12 cellular contexts compared by ENCODE assay signal in the genomic region with DNA sequence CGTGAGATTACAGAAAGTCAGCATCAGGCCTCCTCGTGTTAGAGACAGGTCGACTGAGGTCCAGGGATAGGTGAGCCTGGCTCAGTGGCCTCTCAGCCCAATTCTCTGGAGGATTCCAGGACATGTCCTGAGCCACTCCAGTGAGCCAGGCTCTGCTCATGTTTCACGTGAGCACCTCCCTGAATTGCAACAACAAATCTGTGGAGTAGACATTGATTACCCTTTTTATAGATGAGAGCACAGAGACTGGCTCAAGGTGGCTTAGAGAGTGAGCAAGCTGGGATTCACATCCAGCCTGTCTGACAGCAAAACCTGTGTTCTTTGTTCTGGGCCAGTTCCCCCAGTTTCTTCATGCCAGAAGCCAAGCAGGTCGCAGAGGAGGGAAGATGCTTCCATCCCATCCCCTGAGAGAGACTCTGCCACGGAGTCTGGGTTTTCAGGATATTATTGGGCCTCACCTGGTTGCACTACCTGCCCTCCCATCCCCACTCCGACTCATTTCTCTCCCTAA. TPM values are rescaled to one million over a fixed set of nuclear protein-coding genes. Genes with fewer than 3 reads are reported as not detected.
A peak's percentile ranks its signal among the peaks of the same experiment; 100 is the strongest.
DNase-seq lines count a peak whose midpoint lies in the region; TF ChIP-seq lines count a peak whose summit lies in the region.
"Had no signal": no experiment of that assay in that cellular context is flagged by ENCODE, and none has a peak within 500 bp of the region (broad histone marks: within the 10 kb centered on the region; RNA-seq: fewer than 3 reads in every experiment).

No MANE protein-coding gene starts in this region.

- no peaks in the 10 kb centered on the region for H3K4me1 ChIP-seq in endodermal cell (ENCODE audit: control insufficient read depth, insufficient read depth, low read length)
- H3K4me1 ChIP-seq: SJSA1 had no signal

- peaks cover 4% of the 10 kb centered on the region for H3K27me3 ChIP-seq in endodermal cell (ENCODE audit: control insufficient read depth, insufficient read depth, low read length, poor library complexity, severe bottlenecking)
- H3K27me3 ChIP-seq: right lobe of liver, SJSA1 had no signal

- H3K27ac Mint-ChIP-seq in endodermal cell, result no peak overlapping the region

- TF ChIP-seq CTCF in VCaP (conservative IDR thresholded peaks at IDR 0.05), result no peak
- TF ChIP-seq CTCF in endodermal cell (conservative IDR thresholded peaks at IDR 0.05), result no peak

- H3K9me3 ChIP-seq in endodermal cell (ENCODE audit: control insufficient read depth, low read length), result peaks cover 5% of the 10 kb centered on the region
- H3K9me3 ChIP-seq: right lobe of liver, SJSA1 had no signal

- no peak overlapping the region for H3K4me3 Mint-ChIP-seq in endodermal cell

- H3K27ac ChIP-seq in VCaP (peak overlapping the region; percentile 49), endodermal cell (ENCODE audit: low read depth, low read length) (no peak overlapping the region), temporal lobe (ENCODE audit: low read depth, low read length) (peak overlapping the region; percentile 56), caudate nucleus (ENCODE audit: low read depth, low read length) (no peak overlapping the region)
- H3K27ac ChIP-seq: SJSA1 had no signal

- H3K4me3 ChIP-seq in endodermal cell (ENCODE audit: low read length), result no peak overlapping the region
- H3K4me3 ChIP-seq: right lobe of liver, SJSA1 had no signal

- H3K9ac ChIP-seq in endodermal cell (ENCODE audit: extremely low read depth, low read length, poor library complexity, severe bottlenecking), result no peak overlapping the region

- H3K9me3 Mint-ChIP-seq in endodermal cell, result peaks cover 7% of the 10 kb centered on the region

- no peaks in the 10 kb centered on the region for H3K4me1 Mint-ChIP-seq in endodermal cell

- DNase-seq in endodermal cell (peak; percentile 26), mesenteric fat pad (ENCODE audit: low spot score) (peak; percentile 83), caudate nucleus (lab: John Stamatoyannopoulos, UW) (no peak), OCI-M1 (lab: John Stamatoyannopoulos, UW) (no peak)
- no peak for DNase-seq in activated CD4-positive, alpha-beta T cell treated with anti-CD3 and anti-CD28 coated beads, Interleukin-2, amount 50 U/mL, for 48 hours
- DNase-seq: cortex of kidney; NCI-H2081; stimulated activated naive CD4-positive, alpha-beta T cell treated with Interleukin-2 at 50 U/mL for 16 hours had no signal

- no peaks in the 10 kb centered on the region for H3K36me3 ChIP-seq in endodermal cell (ENCODE audit: control insufficient read depth, insufficient read depth, low read length)
- H3K36me3 ChIP-seq: right lobe of liver, SJSA1 had no signal

- peaks cover 2% of the 10 kb centered on the region for H3K27me3 Mint-ChIP-seq in endodermal cell (ENCODE audit: insufficient read depth)

- H3K36me3 Mint-ChIP-seq in endodermal cell (ENCODE audit: low read depth), result no peaks in the 10 kb centered on the region

- WGBS in endodermal cell (ENCODE audit: insufficient coverage in 1 of 2, insufficient read length in 1 of 2), 2 experiments, result 86 to 91% methylated on average over 6 to 7 of the region's 7 CpGs

RNA-seq across cellular contexts. Expression of a gene that starts 46.4 kb away (rescaled TPM):
- total RNA-seq in endodermal cell (10 to 100 TPM; 23.0 to 26.2 TPM), mesenteric fat pad (28.8 TPM), temporal lobe (6.9 TPM)
- 19.6 TPM for polyA plus RNA-seq in endodermal cell (2013, experiment 1 of 2)
- polyA plus RNA-seq in endodermal cell (2013, experiment 2 of 2), result 16.8 TPM

Comparison
In these comparisons a context has a peak if more than half of its experiments do, and no peak if none do; other contexts are left out.
1. H3K27ac ChIP-seq: peak in VCaP (single experiment) and temporal lobe (single experiment); none in endodermal cell (single experiment) and caudate nucleus (single experiment).
2. DNase-seq: peak in endodermal cell (single experiment) and mesenteric fat pad (single experiment); none in caudate nucleus (0 of 61), activated CD4-positive, alpha-beta T cell treated with anti-CD3 and anti-CD28 coated beads, Interleukin-2, amount 50 U/mL, for 48 hours (0 of 2) and OCI-M1 (single experiment).